ENCODE assay signal across 8 cellular contexts in genomic region chr11:65135633-65136145, GRCh38. TPM values are rescaled to one million over a fixed set of nuclear protein-coding genes. Genes with fewer than 3 reads are reported as not detected.
DNase-seq lines count a peak whose midpoint lies in the region; TF ChIP-seq lines count a peak whose summit lies in the region.

No MANE protein-coding gene starts in this region.

- no peaks in the 10 kb centered on the region for H3K9me3 ChIP-seq in liver (ENCODE audit: control insufficient read depth in 4 of 4, low read length in 3 of 4)
- H3K9me3 ChIP-seq in tibial artery, result no peaks in the 10 kb centered on the region

- no peak for TF ChIP-seq RAD21 in liver (IDR thresholded peaks at IDR 0.05)

- peaks cover 29% of the 10 kb centered on the region for H3K4me1 Mint-ChIP-seq in activated naive CD4-positive, alpha-beta T cell treated with anti-CD3 and anti-CD28 coated beads for 36 hours (ENCODE audit: low read depth)

- peak overlapping the region; percentile 96 to 100 for H3K9ac ChIP-seq in liver (ENCODE audit: low read depth in 1 of 2, low read length in 2 of 2)

- intact Hi-C loops in activated naive CD4-positive, alpha-beta T cell treated with anti-CD3 and anti-CD28 coated beads for 36 hours (cut with micrococcal nuclease), result loop anchor here (1.0 kb wide), 2 partner anchors 13 to 39 kb away; partner anchors contain the start of genes FAU, MRPL49 and VPS51
- intact Hi-C loops in tibial artery (cut with DNase I; ENCODE audit: low total_unique reads), result no loop called here

- peak overlapping the region; percentile 99 for H3K4me3 Mint-ChIP-seq in activated naive CD4-positive, alpha-beta T cell treated with anti-CD3 and anti-CD28 coated beads for 36 hours

- H3K4me1 ChIP-seq in liver (ENCODE audit: control insufficient read depth in 4 of 4, insufficient read depth in 4 of 4, low read length in 3 of 4), result peaks cover 0 to 46% (median 30%) of the 10 kb centered on the region in 4 donors
- peaks cover 5 to 30% (median 28%) of the 10 kb centered on the region in 4 donors for H3K4me1 ChIP-seq in tibial artery

- in situ Hi-C loops in astrocyte of the cerebellum (cut with HindIII; ENCODE audit: low sequenced_read_pairs), result no loop called here

- no peaks in the 10 kb centered on the region for H3K27me3 Mint-ChIP-seq in activated naive CD4-positive, alpha-beta T cell treated with anti-CD3 and anti-CD28 coated beads for 36 hours (ENCODE audit: low read depth)

- H3K36me3 Mint-ChIP-seq in activated naive CD4-positive, alpha-beta T cell treated with anti-CD3 and anti-CD28 coated beads for 36 hours (ENCODE audit: low read depth), result peaks cover 7% of the 10 kb centered on the region

- peaks cover 18 to 24% (median 20%) of the 10 kb centered on the region in 4 donors for H3K36me3 ChIP-seq in liver (ENCODE audit: control insufficient read depth in 4 of 4, insufficient read depth in 3 of 4, low read depth in 1 of 4, low read length in 3 of 4)
- H3K36me3 ChIP-seq in tibial artery, result peaks cover 10 to 26% (median 22%) of the 10 kb centered on the region in 3 donors

- peak overlapping the region; percentile 99 to 100 for H3K27ac ChIP-seq in liver (ENCODE audit: low read depth in 1 of 2, low read length in 2 of 2)
- H3K27ac ChIP-seq in tibial artery, result peak overlapping the region; percentile 96

- H3K27me3 ChIP-seq in liver (ENCODE audit: control insufficient read depth in 4 of 4, insufficient read depth in 4 of 4, low read length in 3 of 4), result no peaks in the 10 kb centered on the region
- H3K27me3 ChIP-seq in tibial artery, result no peaks in the 10 kb centered on the region

- H3K4me3 ChIP-seq in astrocyte of the cerebellum (ENCODE audit: low read depth, low read length) (peak overlapping the region; percentile 78), liver (ENCODE audit: low read depth in 1 of 3, low read length in 3 of 3) (peak overlapping the region; percentile 67 to 80 (median 71)), tibial artery (peak overlapping the region; percentile 76 to 92)

- no peaks in the 10 kb centered on the region for H3K9me3 Mint-ChIP-seq in activated naive CD4-positive, alpha-beta T cell treated with anti-CD3 and anti-CD28 coated beads for 36 hours

- TF ChIP-seq CTCF in astrocyte of the cerebellum (IDR thresholded peaks at IDR 0.05; ENCODE audit: low read depth, low read length, missing control alignments) (no peak), liver (IDR thresholded peaks at IDR 0.05; ENCODE audit: low read depth, low read length, missing input control) (no peak), tibial artery (IDR thresholded peaks at IDR 0.05) (no peak)

- H3K27ac Mint-ChIP-seq in activated naive CD4-positive, alpha-beta T cell treated with anti-CD3 and anti-CD28 coated beads for 36 hours, result peak overlapping the region; percentile 100

- CTCF ChIA-PET in activated naive CD4-positive, alpha-beta T cell treated with anti-CD3 and anti-CD28 coated beads for 36 hours (lab: Charles Lee), result interaction anchor here (0.6 to 2.1 kb wide), 8 partner anchors 13 to 180 kb away, joined by 3 to 8 read pairs (median 4); partner anchors contain the start of gene CAPN1

- DNase-seq in activated naive CD4-positive, alpha-beta T cell treated with anti-CD3 and anti-CD28 coated beads for 36 hours, result peak; percentile 34
- DNase-seq in activated naive CD4-positive, alpha-beta T cell treated with anti-CD3 and anti-CD28 coated beads, Interleukin-2, amount 50 U/mL, for 16 hours, result no peak
- no peak for DNase-seq in astrocyte of the cerebellum (ENCODE audit: low read depth)
- DNase-seq in tibial artery, result peak in 1 of 2 donors; percentile 37
- no peak for DNase-seq in NCI-H2171 treated with DMSO at 0.1 percent for 48 hours (lab: John Stamatoyannopoulos, UW)
- no peak for DNase-seq in middle frontal gyrus (ENCODE audit: extremely low spot score, low spot score)
- no peak for DNase-seq in SIG-M5 treated with dmso at 0.1 percent for 504 hours (lab: John Stamatoyannopoulos, UW; ENCODE audit: unreplicated experiment)

- 66% methylated on average over 11 of the region's 11 CpGs for whole genome bisulfite sequencing in liver

TF ChIP-seq in liver, 16 proteins besides CTCF, POLR2A, EP300 and RAD21:
- TF ChIP-seq EGR1 (IDR thresholded peaks at IDR 0.05; ENCODE audit: low read depth in 2 of 2), result no peak
- no peak for TF ChIP-seq JUND (IDR thresholded peaks at IDR 0.05)
- no peak for TF ChIP-seq MAX (IDR thresholded peaks at IDR 0.05)
- no peak for TF ChIP-seq REST (IDR thresholded peaks at IDR 0.05)
- TF ChIP-seq NR2F2 (IDR thresholded peaks at IDR 0.05), result no peak
- no peak for TF ChIP-seq TAF1 (conservative IDR thresholded peaks at IDR 0.05)
- TF ChIP-seq SP1 (IDR thresholded peaks at IDR 0.05), result no peak
- no peak for TF ChIP-seq GABPA (IDR thresholded peaks at IDR 0.05 in 1 of 2, conservative IDR thresholded peaks at IDR 0.05 in 1 of 2)
- TF ChIP-seq FOXA1 (IDR thresholded peaks at IDR 0.05), result no peak
- TF ChIP-seq ATF3 (IDR thresholded peaks at IDR 0.05), result no peak
- no peak for TF ChIP-seq YY1 (IDR thresholded peaks at IDR 0.05)
- no peak for TF ChIP-seq HNF4G (IDR thresholded peaks at IDR 0.05)
- no peak for TF ChIP-seq FOXA2 (IDR thresholded peaks at IDR 0.05)
- no peak for TF ChIP-seq RXRA (IDR thresholded peaks at IDR 0.05)
- TF ChIP-seq HNF4A (conservative IDR thresholded peaks at IDR 0.05), result no peak
- TF ChIP-seq ZBTB33 (IDR thresholded peaks at IDR 0.05), result no peak
TF ChIP-seq in liver: peak in this region for 0.

RNA-seq across cellular contexts. Expression of gene SYVN1, which starts 1.4 kb away (rescaled TPM):
- total RNA-seq in activated naive CD4-positive, alpha-beta T cell treated with anti-CD3 and anti-CD28 coated beads for 36 hours, result 10 to 100 TPM; 19.0 to 19.2 TPM
- 100 to 1,000 TPM in 1 of 2 donors, 10 to 100 TPM in 1; 19.9 to 210 TPM for total RNA-seq in liver
- polyA plus RNA-seq in liver, result 10 to 100 TPM; 41.1 to 72.1 TPM

RNA-seq across cellular contexts. Expression of gene MRPL49, which starts 13.6 kb away (rescaled TPM):
- 10 to 100 TPM; 49.3 to 51.6 TPM for total RNA-seq in activated naive CD4-positive, alpha-beta T cell treated with anti-CD3 and anti-CD28 coated beads for 36 hours
- 10 to 100 TPM; 31.7 to 39.2 TPM for total RNA-seq in liver
- 10 to 100 TPM; 31.1 to 47.2 TPM for polyA plus RNA-seq in liver

RNA-seq across cellular contexts. Expression of gene FAU, which starts 13.8 kb away (rescaled TPM):
- 1,000 to 10,000 TPM; 1,272 to 1,294 TPM for total RNA-seq in activated naive CD4-positive, alpha-beta T cell treated with anti-CD3 and anti-CD28 coated beads for 36 hours
- total RNA-seq in liver, result 100 to 1,000 TPM; 199 to 332 TPM
- polyA plus RNA-seq in liver, result 100 to 1,000 TPM; 393 to 535 TPM

RNA-seq across cellular contexts. Expression of gene ZNHIT2, which starts 18.2 kb away (rescaled TPM):
- 1 to 10 TPM; 5.6 to 6.1 TPM for total RNA-seq in activated naive CD4-positive, alpha-beta T cell treated with anti-CD3 and anti-CD28 coated beads for 36 hours
- 1 to 10 TPM; 2.2 to 4.9 TPM for total RNA-seq in liver
- 10 to 100 TPM in 1 of 2 donors, 1 to 10 TPM in 1; 7.4 to 13.9 TPM for polyA plus RNA-seq in liver

RNA-seq across cellular contexts. Expression of gene TM7SF2, which starts 24.0 kb away (rescaled TPM):
- total RNA-seq in activated naive CD4-positive, alpha-beta T cell treated with anti-CD3 and anti-CD28 coated beads for 36 hours, result 10 to 100 TPM; 10.9 to 11.9 TPM
- 100 to 1,000 TPM in 1 of 2 donors, 10 to 100 TPM in 1; 69.4 to 337 TPM for total RNA-seq in liver
- polyA plus RNA-seq in liver, result 100 to 1,000 TPM in 1 of 2 donors, 10 to 100 TPM in 1; 39.0 to 109 TPM
